In the genomic region with DNA sequence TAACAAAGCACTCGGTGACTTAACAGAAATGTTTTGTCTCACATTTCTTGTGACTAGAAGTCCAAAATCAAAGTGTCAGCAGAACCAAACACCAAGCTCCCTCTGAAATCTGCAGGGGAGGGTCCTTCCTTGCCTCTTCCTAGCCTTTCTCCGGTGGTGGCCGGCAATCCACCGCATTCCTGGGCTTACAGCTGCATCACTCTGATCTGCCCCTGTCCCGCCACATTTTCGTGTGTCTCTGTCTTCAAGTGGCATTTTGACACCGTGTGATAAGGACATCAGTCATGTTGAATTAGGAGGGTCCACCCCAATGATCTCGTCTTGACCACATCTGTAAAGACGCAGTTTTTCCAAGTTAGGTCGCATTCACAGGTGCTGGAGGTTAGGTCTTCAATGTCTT, we compare ENCODE assay signal across 13 cellular contexts. TPM values are rescaled to one million over a fixed set of nuclear protein-coding genes. Genes with fewer than 3 reads are reported as not detected.
DNase-seq lines count a peak whose midpoint lies in the region; ATAC-seq and TF ChIP-seq lines count a peak whose summit lies in the region.
"Had no signal": no experiment of that assay in that cellular context is flagged by ENCODE, and none has a peak within 500 bp of the region (broad histone marks: within the 10 kb centered on the region; RNA-seq: fewer than 3 reads in every experiment).

No MANE protein-coding gene starts in this region.

- no peak for DNase-seq in activated T-cell treated with anti-CD3 and anti-CD28 coated beads, Interleukin-2, amount 50 U/mL, for 24 hours
- DNase-seq in activated T-cell treated with anti-CD3 and anti-CD28 coated beads for 4 hours = no peak
- peak; percentile 10 for DNase-seq in SK-N-DZ (ENCODE audit: low spot score)
- DNase-seq in glutamatergic neuron = peak; percentile 20
- DNase-seq in AML-193 (lab: John Stamatoyannopoulos, UW) = no peak
- no peak for DNase-seq in Kasumi-1 (lab: John Stamatoyannopoulos, UW)
- DNase-seq: ACHN; brain microvascular endothelial cell; DMS79 treated with DMSO at 0.1 percent for 48 hours; occipital lobe; stimulated activated CD4-positive, alpha-beta T cell treated with anti-CD3 and anti-CD28 coated beads, Interleukin-2, amount 100 ng/mL, for 24 hours had no signal

- H3K27ac Mint-ChIP-seq in activated T-cell treated with anti-CD3 and anti-CD28 coated beads, Interleukin-2, amount 50 U/mL, for 24 hours = peak overlapping the region; percentile 95
- H3K27ac Mint-ChIP-seq in glutamatergic neuron (ENCODE audit: unreplicated experiment) = peak overlapping the region; percentile 76
- peak overlapping the region; percentile 99 for H3K27ac Mint-ChIP-seq in stimulated activated memory B cell treated with anti-CD40 and anti-IgM and Interleukin-4, amounts not matched to agents 10 μg/mL and 1 μg/mL and 100 μg/mL, for 72 hours

- H3K4me3 Mint-ChIP-seq in activated T-cell treated with anti-CD3 and anti-CD28 coated beads, Interleukin-2, amount 50 U/mL, for 24 hours = peak overlapping the region; percentile 83
- peak overlapping the region; percentile 22 for H3K4me3 Mint-ChIP-seq in glutamatergic neuron (ENCODE audit: unreplicated experiment)
- H3K4me3 Mint-ChIP-seq in stimulated activated memory B cell treated with anti-CD40 and anti-IgM and Interleukin-4, amounts not matched to agents 10 μg/mL and 1 μg/mL and 100 μg/mL, for 72 hours = peak overlapping the region; percentile 90

- TF ChIP-seq CTCF in glutamatergic neuron (IDR thresholded peaks at IDR 0.05; ENCODE audit: partially characterized antibody, unreplicated experiment) = no peak

- peaks cover 40% of the 10 kb centered on the region for H3K36me3 Mint-ChIP-seq in activated T-cell treated with anti-CD3 and anti-CD28 coated beads, Interleukin-2, amount 50 U/mL, for 24 hours (ENCODE audit: low read depth)
- no peaks in the 10 kb centered on the region for H3K36me3 Mint-ChIP-seq in glutamatergic neuron (ENCODE audit: unreplicated experiment)
- peaks cover 6% of the 10 kb centered on the region for H3K36me3 Mint-ChIP-seq in stimulated activated memory B cell treated with anti-CD40 and anti-IgM and Interleukin-4, amounts not matched to agents 10 μg/mL and 1 μg/mL and 100 μg/mL, for 72 hours

- peaks cover 2% of the 10 kb centered on the region for H3K27me3 Mint-ChIP-seq in activated T-cell treated with anti-CD3 and anti-CD28 coated beads, Interleukin-2, amount 50 U/mL, for 24 hours
- H3K27me3 Mint-ChIP-seq in glutamatergic neuron (ENCODE audit: unreplicated experiment) = peaks cover 11% of the 10 kb centered on the region
- no peaks in the 10 kb centered on the region for H3K27me3 Mint-ChIP-seq in stimulated activated memory B cell treated with anti-CD40 and anti-IgM and Interleukin-4, amounts not matched to agents 10 μg/mL and 1 μg/mL and 100 μg/mL, for 72 hours

- H3K4me1 Mint-ChIP-seq in activated T-cell treated with anti-CD3 and anti-CD28 coated beads, Interleukin-2, amount 50 U/mL, for 24 hours (ENCODE audit: low read depth) = peaks cover 25% of the 10 kb centered on the region
- peaks cover 27% of the 10 kb centered on the region for H3K4me1 Mint-ChIP-seq in glutamatergic neuron (ENCODE audit: low read depth, unreplicated experiment)
- peaks cover 31% of the 10 kb centered on the region for H3K4me1 Mint-ChIP-seq in stimulated activated memory B cell treated with anti-CD40 and anti-IgM and Interleukin-4, amounts not matched to agents 10 μg/mL and 1 μg/mL and 100 μg/mL, for 72 hours

- no peaks in the 10 kb centered on the region for H3K9me3 Mint-ChIP-seq in activated T-cell treated with anti-CD3 and anti-CD28 coated beads, Interleukin-2, amount 50 U/mL, for 24 hours
- peaks cover 12% of the 10 kb centered on the region for H3K9me3 Mint-ChIP-seq in glutamatergic neuron (ENCODE audit: unreplicated experiment)
- no peaks in the 10 kb centered on the region for H3K9me3 Mint-ChIP-seq in stimulated activated memory B cell treated with anti-CD40 and anti-IgM and Interleukin-4, amounts not matched to agents 10 μg/mL and 1 μg/mL and 100 μg/mL, for 72 hours

- no peak for ATAC-seq in stimulated activated memory B cell treated with anti-CD40 and anti-IgM and Interleukin-4, amounts not matched to agents 10 μg/mL and 1 μg/mL and 100 μg/mL, for 72 hours
- ATAC-seq in GM21528 (IDR thresholded peaks at IDR 0.05; ENCODE audit: low FRiP score, unreplicated experiment) = no peak

RNA-seq across cellular contexts. Expression of a gene that starts 30.5 kb away (rescaled TPM):
- polyA plus RNA-seq in SK-N-DZ (2014; cell fraction: cytosol; rRNA removed) = 108 TPM in 2 replicates
- 94.8 and 174 TPM in 2 replicates for polyA plus RNA-seq in SK-N-DZ (2014; cell fraction: nucleus; rRNA removed)
- total RNA-seq in glutamatergic neuron (ENCODE audit: unreplicated experiment) = 111 TPM

Comparison
In these comparisons a context has a peak if more than half of its experiments do, and no peak if none do; other contexts are left out.
1. DNase-seq: peak in SK-N-DZ (single experiment) and glutamatergic neuron (single experiment); none in activated T-cell treated with anti-CD3 and anti-CD28 coated beads, Interleukin-2, amount 50 U/mL, for 24 hours (single experiment), activated T-cell treated with anti-CD3 and anti-CD28 coated beads for 4 hours (single experiment), AML-193 (0 of 2) and Kasumi-1 (0 of 2).
2. H3K4me3 Mint-ChIP-seq: peak in every context shown above with its lines; median percentile 90 in stimulated activated memory B cell treated with anti-CD40 and anti-IgM and Interleukin-4, amounts not matched to agents 10 μg/mL and 1 μg/mL and 100 μg/mL, for 72 hours; 83 in activated T-cell treated with anti-CD3 and anti-CD28 coated beads, Interleukin-2, amount 50 U/mL, for 24 hours; 22 in glutamatergic neuron.
3. Peak in every context shown above with its lines, with median percentiles within 50 percentile points of each other: H3K27ac Mint-ChIP-seq.